ENCODE assay signal across 8 cellular contexts in the genomic region with DNA sequence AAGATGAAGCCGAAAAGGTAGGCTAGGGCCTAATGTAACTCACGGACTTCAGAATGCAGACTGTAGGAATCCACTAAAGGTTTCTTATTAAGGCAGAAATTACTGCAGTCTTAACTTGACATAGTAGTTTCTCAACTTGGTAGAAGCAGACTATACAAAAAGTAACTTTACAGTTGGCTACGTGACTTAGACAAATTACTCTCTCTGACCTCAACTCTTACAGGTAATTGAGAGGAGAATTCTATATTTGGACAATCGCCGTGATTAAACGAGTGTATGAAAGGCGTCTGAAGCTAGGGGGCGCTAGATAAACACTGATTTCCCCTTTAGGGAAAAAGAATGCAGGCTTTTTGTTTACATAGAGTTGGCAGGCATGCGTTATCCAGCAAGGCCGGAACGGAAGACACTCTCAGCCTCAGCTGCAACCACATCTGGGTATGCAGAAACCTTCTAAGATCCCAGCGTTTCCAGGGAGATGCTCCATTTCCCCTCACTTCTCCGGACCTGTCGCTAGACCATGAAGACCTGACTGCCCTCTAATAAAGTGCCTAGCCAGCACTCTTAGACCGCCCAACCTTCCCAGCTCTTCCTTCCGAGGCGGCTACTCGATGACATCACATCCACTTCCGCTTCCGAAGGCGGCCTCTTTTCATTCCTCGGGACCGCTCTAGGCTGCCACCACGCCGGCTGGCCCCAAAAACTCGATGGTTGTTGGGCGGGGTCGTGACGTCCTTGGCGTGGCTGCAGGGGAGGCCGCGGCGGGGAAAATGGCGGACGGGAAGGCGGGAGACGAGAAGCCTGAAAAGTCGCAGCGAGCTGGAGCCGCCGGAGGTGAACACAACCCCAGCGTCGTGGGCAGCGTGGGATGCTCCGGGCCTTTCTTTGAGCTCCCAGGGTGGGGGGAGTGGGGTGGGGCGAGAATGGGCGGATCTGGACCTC. TPM values are rescaled to one million over a fixed set of nuclear protein-coding genes. Genes with fewer than 3 reads are reported as not detected.
DNase-seq lines count a peak whose midpoint lies in the region; ATAC-seq, FAIRE-seq and TF ChIP-seq lines count a peak whose summit lies in the region.

A gene with protein sequence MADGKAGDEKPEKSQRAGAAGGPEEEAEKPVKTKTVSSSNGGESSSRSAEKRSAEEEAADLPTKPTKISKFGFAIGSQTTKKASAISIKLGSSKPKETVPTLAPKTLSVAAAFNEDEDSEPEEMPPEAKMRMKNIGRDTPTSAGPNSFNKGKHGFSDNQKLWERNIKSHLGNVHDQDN (plus strand): TSS at position 732 of the 939 bp plus-strand sequence. CDS start 36 bp downstream, at position 768.

- peak; percentile 72 for FAIRE-seq in small intestine (lab: Jason Lieb, UNC)

- H3K4me1 ChIP-seq in ACC112 (ENCODE audit: control insufficient read depth, insufficient read depth, low read length, unreplicated experiment) (peaks cover 16% of the 10 kb centered on the region), mammary epithelial cell (ENCODE audit: insufficient read depth, low read length) (peaks cover 7% of the 10 kb centered on the region), iPS-20b (ENCODE audit: insufficient read depth, low read length) (0 out of 2 replicates have a peak, but pooled peaks cover 5% of the 10 kb centered on the region), small intestine (ENCODE audit: control insufficient read depth in 2 of 2, insufficient read depth in 1 of 2, low read depth in 1 of 2, low read length in 1 of 2) (peaks cover 0 to 2% of the 10 kb centered on the region in 2 donors)

- no peaks in the 10 kb centered on the region for H3K27me3 ChIP-seq in ACC112 (ENCODE audit: insufficient read depth, low read length)
- no peaks in the 10 kb centered on the region for H3K27me3 ChIP-seq in mammary epithelial cell (ENCODE audit: insufficient read depth, low read length)
- H3K27me3 ChIP-seq in iPS-20b (ENCODE audit: insufficient read depth, low read length): no peaks in the 10 kb centered on the region
- H3K27me3 ChIP-seq in small intestine (ENCODE audit: control insufficient read depth in 2 of 2, insufficient read depth in 2 of 2, low read length in 2 of 2): no peaks in the 10 kb centered on the region

- H3K4me2 ChIP-seq in mammary epithelial cell (ENCODE audit: insufficient read depth, low read depth, low read length): peak within 1 kb of the TSS; percentile 82

- H3K27ac ChIP-seq in ACC112 (ENCODE audit: low read depth, low read length) (peak within 1 kb of the TSS; percentile 88), VCaP (peak within 1 kb of the TSS; percentile 94), mammary epithelial cell (ENCODE audit: insufficient read depth, low read depth, low read length) (peak within 1 kb of the TSS; percentile 97), iPS-20b (ENCODE audit: low read length) (peak within 1 kb of the TSS; percentile 49), small intestine (ENCODE audit: low read depth in 1 of 2, low read length in 1 of 2) (peak within 1 kb of the TSS; percentile 98 to 100)

- H3K4me3 ChIP-seq in ACC112 (ENCODE audit: low read depth, low read length) (peak within 1 kb of the TSS; percentile 95), mammary epithelial cell (replicated peaks in 1 of 3; ENCODE audit: insufficient read depth in 1 of 3, low read depth in 2 of 3, low read length in 3 of 3) (peak within 1 kb of the TSS; percentile 70 to 98 (median 79)), iPS-20b (ENCODE audit: low read length) (peak within 1 kb of the TSS; percentile 90), small intestine (ENCODE audit: low read depth in 1 of 2, low read length in 2 of 2) (peak within 1 kb of the TSS; percentile 79 to 99)

- TSS peak; percentile 74 for BruUV-seq in mammary epithelial cell (replicated peaks; lab: Mats Ljungman, UMichigan)

- TF ChIP-seq CTCF in VCaP (conservative IDR thresholded peaks at IDR 0.05): peak; percentile 87
- TF ChIP-seq CTCF in mammary epithelial cell (conservative IDR thresholded peaks at IDR 0.05 in 1 of 2, IDR thresholded peaks at IDR 0.05 in 1 of 2; ENCODE audit: extremely low read depth in 1 of 2, insufficient read depth in 1 of 2, low read depth in 1 of 2, low read length in 2 of 2): peak; percentile 81 to 93

- in situ Hi-C loops in mammary epithelial cell (cut with MboI; ENCODE audit: low sequenced_read_pairs in 2 of 2): no loop called here

- H3K36me3 ChIP-seq in ACC112 (ENCODE audit: insufficient read depth, low read length) (peaks cover 7% of the 10 kb centered on the region), mammary epithelial cell (ENCODE audit: insufficient read depth, low read length) (peaks cover 4% of the 10 kb centered on the region), iPS-20b (ENCODE audit: insufficient read depth, low read depth, low read length) (peaks cover 11% of the 10 kb centered on the region), small intestine (ENCODE audit: control insufficient read depth in 2 of 2, insufficient read depth in 2 of 2, low read length in 2 of 2) (no peaks in the 10 kb centered on the region)

- dilution Hi-C loops in mammary epithelial cell (cut with HindIII; ENCODE audit: low sequenced_read_pairs): no loop called here

- H3K9me3 ChIP-seq in mammary epithelial cell (replicated peaks; ENCODE audit: insufficient read depth, low read length): no peaks in the 10 kb centered on the region
- H3K9me3 ChIP-seq in iPS-20b (ENCODE audit: insufficient read depth, low read depth, low read length): no peaks in the 10 kb centered on the region
- H3K9me3 ChIP-seq in small intestine (ENCODE audit: control insufficient read depth, low read depth): no peaks in the 10 kb centered on the region

- CTCF ChIA-PET in mammary epithelial cell (lab: Charles Lee; ENCODE audit: low non-redundant PET): interaction anchor here (0.6 kb wide), 1 partner anchor 241 kb away, joined by 4 read pairs; no protein-coding TSS in a partner anchor

- H3K9ac ChIP-seq in mammary epithelial cell (ENCODE audit: insufficient read depth, low read length): peak within 1 kb of the TSS; percentile 98
- peak within 1 kb of the TSS; percentile 97 for H3K9ac ChIP-seq in iPS-20b (ENCODE audit: low read depth, low read length)

- H2AFZ ChIP-seq in ACC112 (ENCODE audit: low read length, unreplicated experiment) (peak within 1 kb of the TSS; percentile 94), mammary epithelial cell (ENCODE audit: low read depth, low read length) (peak within 1 kb of the TSS; percentile 92)

- no peaks in the 10 kb centered on the region for H4K20me1 ChIP-seq in mammary epithelial cell (ENCODE audit: insufficient read depth, low read length)

- DNase-seq in NCI-H2196 (lab: John Stamatoyannopoulos, UW; ENCODE audit: unreplicated experiment): peak; percentile 100
- DNase-seq in mammary epithelial cell: peak; percentile 99
- DNase-seq in small intestine: peak; percentile 99

- intact Hi-C loops in mammary epithelial cell (cut with micrococcal nuclease): loop anchor here (1.0 to 5.0 kb wide), 4 partner anchors 29 to 103 kb away; a partner anchor contains a TSS

- H3K79me2 ChIP-seq in ACC112 (ENCODE audit: control insufficient read depth, insufficient read depth, low read length, unreplicated experiment) (peaks cover 43% of the 10 kb centered on the region), mammary epithelial cell (ENCODE audit: insufficient read depth, low read length) (peaks cover 44% of the 10 kb centered on the region)

- WGBS in mammary epithelial cell (ENCODE audit: low coverage, missing lambda C conversion rate): 5% methylated on average over 13 of the region's 47 CpGs
- 2% methylated on average over 43 to 47 of the region's 47 CpGs for WGBS in small intestine, 3 donors

- ATAC-seq in GM18867 (IDR thresholded peaks at IDR 0.05; ENCODE audit: unreplicated experiment): peak; percentile 85
- ATAC-seq in HG03108 (IDR thresholded peaks at IDR 0.05; ENCODE audit: unreplicated experiment): peak; percentile 90

RNA-seq across cellular contexts. Expression of the gene that starts here (rescaled TPM):
- total RNA-seq in mammary epithelial cell: 100 to 1,000 TPM in 1 of 2 donors, 10 to 100 TPM in 1; 85.9 to 176 TPM
- polyA plus RNA-seq in mammary epithelial cell: 41.2 TPM
- 58.5 TPM for polyA minus RNA-seq in mammary epithelial cell
- polyA plus RNA-seq in small intestine: 10 to 100 TPM; 71.1 to 80.9 (median 73.0) TPM

Comparison
In these comparisons a context has a peak if more than half of its experiments do, and no peak if none do; other contexts are left out.
1. Peak in every context shown above with its lines: DNase-seq, ATAC-seq, H3K4me3 ChIP-seq and H3K27ac ChIP-seq.
2. H3K27ac ChIP-seq: peak in every context shown above with its lines; median percentile 99 in small intestine; 97 in mammary epithelial cell; 94 in VCaP; 88 in ACC112; 49 in iPS-20b.